Comparison of ENCODE assay signal across 33 cellular contexts in genomic region chr12:110916295-110916875, GRCh38. TPM values are rescaled to one million over a fixed set of nuclear protein-coding genes. Genes with fewer than 3 reads are reported as not detected.
DNase-seq lines count a peak whose midpoint lies in the region; ATAC-seq, FAIRE-seq and TF ChIP-seq lines count a peak whose summit lies in the region.
"Had no signal": no experiment of that assay in that cellular context is flagged by ENCODE, and none has a peak within 500 bp of the region (broad histone marks: within the 10 kb centered on the region; RNA-seq: fewer than 3 reads in every experiment).

No MANE protein-coding gene starts in this region.

- H3K4me3 Mint-ChIP-seq in activated naive CD4-positive, alpha-beta T cell treated with anti-CD3 and anti-CD28 coated beads for 36 hours: no peak overlapping the region
- H3K4me3 Mint-ChIP-seq: activated CD8-positive, alpha-beta T cell treated with anti-CD3 and anti-CD28 coated beads, Interleukin-2, amount 10 ng/mL, durations not matched to agents 7 days and 5 days; activated T-cell treated with anti-CD3 and anti-CD28 coated beads, Interleukin-2, amount 50 U/mL, for 4 hours; IgD-negative memory B cell; neural progenitor cell; T-helper 2 cell treated with Interferon-gamma antibody and Interleukin-4, amounts not matched to agents 5 μg/mL and 100 μg/mL, for 36 hours; type B pancreatic cell had no signal

- H3K9me3 ChIP-seq in heart left ventricle (no peaks in the 10 kb centered on the region), endothelial cell of umbilical vein (replicated peaks; ENCODE audit: control insufficient read depth, insufficient read depth, low read length) (no peaks in the 10 kb centered on the region)
- H3K9me3 ChIP-seq: BLaER1, colonic mucosa, gastroesophageal sphincter, left lung, SJCRH30, stomach had no signal

- TF ChIP-seq CTCF in heart left ventricle (IDR thresholded peaks at IDR 0.05) (no peak), RWPE1 (conservative IDR thresholded peaks at IDR 0.05; ENCODE audit: low read depth) (no peak), endothelial cell of umbilical vein (IDR thresholded peaks at IDR 0.05; ENCODE audit: extremely low read depth in 1 of 2, insufficient read depth in 1 of 2, low read depth in 1 of 2, low read length in 2 of 2) (no peak)

- intact Hi-C loops in heart left ventricle (cut with DNase I): no loop called here
- intact Hi-C loops in Right ventricle myocardium inferior (cut with DNase I): no loop called here
- intact Hi-C loops in endothelial cell of umbilical vein (cut with micrococcal nuclease): no loop called here
- intact Hi-C loops in activated naive CD4-positive, alpha-beta T cell treated with anti-CD3 and anti-CD28 coated beads for 36 hours (cut with micrococcal nuclease): no loop called here

- H4K20me1 ChIP-seq in endothelial cell of umbilical vein (replicated peaks; ENCODE audit: control insufficient read depth, extremely low read depth, insufficient read depth, low read length): no peaks in the 10 kb centered on the region
- H4K20me1 ChIP-seq: BLaER1 had no signal

- POLR2A ChIA-PET in RWPE1 (lab: Yijun Ruan, JAX; ENCODE audit: low non-redundant PET) (no interaction called here), endothelial cell of umbilical vein (lab: Charles Lee) (interaction anchor here (0.6 to 1.2 kb wide), 2 partner anchors 16 to 20 kb away, joined by 3 to 5 read pairs; no protein-coding TSS in a partner anchor)

- no peak for TF ChIP-seq POLR2A in heart left ventricle (IDR thresholded peaks at IDR 0.05)
- no peak for TF ChIP-seq POLR2A in endothelial cell of umbilical vein (IDR thresholded peaks at IDR 0.05; ENCODE audit: low read depth, low read length)
- no peak for TF ChIP-seq POLR2A in H54 (IDR thresholded peaks at IDR 0.05; ENCODE audit: low read depth, low read length)

- CTCF ChIA-PET in RWPE1 (lab: Yijun Ruan, JAX) (interaction anchor here (0.6 to 0.7 kb wide), 2 partner anchors 107 to 274 kb away, joined by 3 to 5 read pairs; no protein-coding TSS in a partner anchor), endothelial cell of umbilical vein (lab: Charles Lee) (interaction anchor here (1.3 kb wide), 1 partner anchor 382 kb away, joined by 4 read pairs; no protein-coding TSS in a partner anchor)
- CTCF ChIA-PET in activated naive CD4-positive, alpha-beta T cell treated with anti-CD3 and anti-CD28 coated beads for 36 hours (lab: Charles Lee): interaction anchor here (1.0 to 1.1 kb wide), 2 partner anchors 21 to 384 kb away, joined by 4 to 5 read pairs; no protein-coding TSS in a partner anchor

- H3K4me3 ChIP-seq in heart left ventricle (peak overlapping the region in 8 of 12 donors; percentile 52 to 76 (median 64)), endothelial cell of umbilical vein (replicated peaks in 1 of 3; ENCODE audit: insufficient read depth in 1 of 3, low read depth in 1 of 3, low read length in 3 of 3) (no peak overlapping the region)
- H3K4me3 ChIP-seq: BLaER1, colonic mucosa, gastroesophageal sphincter, left lung, neural progenitor cell, SJCRH30, skin epidermis, stomach had no signal

- FAIRE-seq in endothelial cell of umbilical vein (lab: Jason Lieb, UNC): no peak
- FAIRE-seq in H54 (lab: Jason Lieb, UNC): no peak
- FAIRE-seq: A204.1, GM19239 had no signal

- DNase-seq in heart left ventricle (no peak), Right ventricle myocardium inferior (ENCODE audit: missing footprints) (no peak), RWPE1 (ENCODE audit: low spot score) (no peak), endothelial cell of umbilical vein (ENCODE audit: low read depth, low spot score) (no peak), H54 (ENCODE audit: insufficient read length, low spot score) (no peak)
- no peak for DNase-seq in activated naive CD4-positive, alpha-beta T cell treated with anti-CD3 and anti-CD28 coated beads for 36 hours
- DNase-seq in activated CD8-positive, alpha-beta memory T cell treated with anti-CD3 and anti-CD28 coated beads, Interleukin-2, amount 50 U/mL, for 4 hours: no peak
- DNase-seq: activated CD4-positive, CD25-positive, alpha-beta regulatory T cell; activated CD8-positive, alpha-beta T cell treated with anti-CD3 and anti-CD28 coated beads, Interleukin-2, amount 10 ng/mL, durations not matched to agents 7 days and 5 days; activated naive CD4-positive, alpha-beta T cell treated with anti-CD3 and anti-CD28 coated beads, Interleukin-2, amount 50 U/mL, for 16 hours; activated T-cell treated with anti-CD3 and anti-CD28 coated beads, Interleukin-2, amount 50 U/mL, for 4 hours; Calu3; colonic mucosa; GOT3; left lung; NCI-H1092; NCI-H510A treated with DMSO at 0.1 percent for 48 hours; SJCRH30; stimulated activated CD4-positive, alpha-beta T cell treated with anti-CD3 and anti-CD28 coated beads, Interleukin-4, amount 100 ng/mL, for 1 hour; stomach had no signal

- peaks cover 0 to 3% (median 0%) of the 10 kb centered on the region in 9 donors for H3K27me3 ChIP-seq in heart left ventricle
- H3K27me3 ChIP-seq in endothelial cell of umbilical vein (ENCODE audit: control insufficient read depth in 2 of 2, insufficient read depth in 2 of 2, low read length in 2 of 2): no peaks in the 10 kb centered on the region
- H3K27me3 ChIP-seq: BLaER1, colonic mucosa, neural progenitor cell, SJCRH30 had no signal

- H3K27ac ChIP-seq in heart left ventricle: peak overlapping the region in 9 of 12 donors; percentile 34 to 97 (median 91)
- peak overlapping the region; percentile 94 for H3K27ac ChIP-seq in RWPE1
- peak overlapping the region; percentile 77 for H3K27ac ChIP-seq in endothelial cell of umbilical vein (ENCODE audit: insufficient read depth, low read depth, low read length)
- H3K27ac ChIP-seq: BLaER1, colonic mucosa, gastroesophageal sphincter, left lung, neural progenitor cell, SJCRH30, skin epidermis, stomach had no signal

- dilution Hi-C loops in endothelial cell of umbilical vein (cut with MboI; ENCODE audit: extremely low pct_ligation_motif_present, low sequenced_read_pairs): no loop called here

- H3K27ac Mint-ChIP-seq in activated naive CD4-positive, alpha-beta T cell treated with anti-CD3 and anti-CD28 coated beads for 36 hours: no peak overlapping the region
- H3K27ac Mint-ChIP-seq: activated CD8-positive, alpha-beta T cell treated with anti-CD3 and anti-CD28 coated beads, Interleukin-2, amount 10 ng/mL, durations not matched to agents 7 days and 5 days; neural progenitor cell; progenitor cell of endocrine pancreas; T-helper 2 cell treated with Interferon-gamma antibody and Interleukin-4, amounts not matched to agents 5 μg/mL and 100 μg/mL, for 36 hours; type B pancreatic cell had no signal

- 29 to 46% (median 41%) methylated on average over 3 of the region's 3 CpGs for WGBS in heart left ventricle, 4 donors

- H3K9ac ChIP-seq in endothelial cell of umbilical vein (replicated peaks; ENCODE audit: extremely low read depth, insufficient read depth, low read length): no peak overlapping the region
- H3K9ac ChIP-seq: BLaER1, neural progenitor cell had no signal

- no peak overlapping the region for H2AFZ ChIP-seq in endothelial cell of umbilical vein (ENCODE audit: low read depth, low read length)
- H2AFZ ChIP-seq: neural progenitor cell had no signal

- H3K79me2 ChIP-seq in endothelial cell of umbilical vein (ENCODE audit: control insufficient read depth, insufficient read depth, low read length): no peaks in the 10 kb centered on the region

- no peaks in the 10 kb centered on the region for H3K9me3 Mint-ChIP-seq in activated naive CD4-positive, alpha-beta T cell treated with anti-CD3 and anti-CD28 coated beads for 36 hours
- H3K9me3 Mint-ChIP-seq: activated T-cell treated with anti-CD3 and anti-CD28 coated beads, Interleukin-2, amount 50 U/mL, for 4 hours; IgD-negative memory B cell; neural progenitor cell; T-helper 2 cell treated with Interferon-gamma antibody and Interleukin-4, amounts not matched to agents 5 μg/mL and 100 μg/mL, for 36 hours; type B pancreatic cell had no signal

- BruUV-seq in endothelial cell of umbilical vein (replicated peaks; lab: Mats Ljungman, UMichigan): no TSS peak

- ATAC-seq in heart left ventricle (no peak), Right ventricle myocardium inferior (no peak), HG03469 (IDR thresholded peaks at IDR 0.05; ENCODE audit: unreplicated experiment) (no peak)
- ATAC-seq: activated CD8-positive, alpha-beta T cell treated with anti-CD3 and anti-CD28 coated beads, Interleukin-2, amount 10 ng/mL, durations not matched to agents 7 days and 5 days; activated T-cell treated with anti-CD3 and anti-CD28 coated beads, Interleukin-2, amount 50 U/mL, for 4 hours; gastroesophageal sphincter; left lung had no signal

- no peak overlapping the region for H3K4me2 ChIP-seq in endothelial cell of umbilical vein (ENCODE audit: insufficient read depth, low read length)
- H3K4me2 ChIP-seq: BLaER1, neural progenitor cell had no signal

- H3K4me1 ChIP-seq in heart left ventricle: peaks cover 0 to 8% (median 0%) of the 10 kb centered on the region in 12 donors
- H3K4me1 ChIP-seq in endothelial cell of umbilical vein (ENCODE audit: control insufficient read depth, extremely low read depth, insufficient read depth, low read length): peaks cover 17% of the 10 kb centered on the region
- H3K4me1 ChIP-seq: colonic mucosa, gastroesophageal sphincter, left lung, neural progenitor cell, stomach had no signal

- H3K9me1 ChIP-seq in endothelial cell of umbilical vein (replicated peaks; ENCODE audit: control insufficient read depth, extremely low read depth, insufficient read depth, low read length): no peaks in the 10 kb centered on the region

- H3K36me3 ChIP-seq in heart left ventricle (peaks cover 0 to 67% (median 17%) of the 10 kb centered on the region in 9 donors), endothelial cell of umbilical vein (ENCODE audit: control insufficient read depth in 2 of 2, extremely low read depth in 1 of 2, insufficient read depth in 2 of 2, low read length in 2 of 2) (no peaks in the 10 kb centered on the region)
- H3K36me3 ChIP-seq: BLaER1, colonic mucosa, gastroesophageal sphincter, left lung, neural progenitor cell, SJCRH30, stomach had no signal

- no peaks in the 10 kb centered on the region for H3K4me1 Mint-ChIP-seq in activated naive CD4-positive, alpha-beta T cell treated with anti-CD3 and anti-CD28 coated beads for 36 hours (ENCODE audit: low read depth)

- no peaks in the 10 kb centered on the region for H3K36me3 Mint-ChIP-seq in activated naive CD4-positive, alpha-beta T cell treated with anti-CD3 and anti-CD28 coated beads for 36 hours (ENCODE audit: low read depth)
- H3K36me3 Mint-ChIP-seq: IgD-negative memory B cell, neural progenitor cell, type B pancreatic cell had no signal

- no peaks in the 10 kb centered on the region for H3K27me3 Mint-ChIP-seq in activated naive CD4-positive, alpha-beta T cell treated with anti-CD3 and anti-CD28 coated beads for 36 hours (ENCODE audit: low read depth)
- H3K27me3 Mint-ChIP-seq: IgD-negative memory B cell had no signal

RNA-seq across cellular contexts. Expression of gene MYL2, which starts 4.0 kb away (rescaled TPM):
- over 10,000 TPM in 8 of 9 donors, 1,000 to 10,000 TPM in 1; 9,599 to 55,783 (median 27,750) TPM for total RNA-seq in heart left ventricle
- over 10,000 TPM; 13,945 to 25,284 TPM for polyA plus RNA-seq in heart left ventricle
- total RNA-seq in Right ventricle myocardium inferior: 17,347 TPM
- 0.93 TPM in 1 of 2 replicates, not detected in the other for total RNA-seq in endothelial cell of umbilical vein
- not detected in 2 replicates for polyA plus RNA-seq in endothelial cell of umbilical vein
- 0.08 and 0.18 TPM in 2 replicates for polyA plus RNA-seq in endothelial cell of umbilical vein (2011; cell fraction: cytosol; rRNA removed)
- polyA plus RNA-seq in endothelial cell of umbilical vein (2011; cell fraction: nucleus; rRNA removed): not detected in 2 replicates
- 0.31 TPM in 1 of 2 replicates, not detected in the other for polyA plus RNA-seq in endothelial cell of umbilical vein (2012)
- not detected in 2 replicates for polyA minus RNA-seq in endothelial cell of umbilical vein
- not detected for polyA minus RNA-seq in endothelial cell of umbilical vein (2011; cell fraction: cytosol; rRNA and poly(A)+ RNA removed)
- not detected in 2 replicates for polyA minus RNA-seq in endothelial cell of umbilical vein (2011; cell fraction: nucleus; rRNA and poly(A)+ RNA removed)
- total RNA-seq in activated naive CD4-positive, alpha-beta T cell treated with anti-CD3 and anti-CD28 coated beads for 36 hours: not detected
- total RNA-seq: activated CD8-positive, alpha-beta T cell treated with anti-CD3 and anti-CD28 coated beads, Interleukin-2, amount 10 ng/mL, durations not matched to agents 7 days and 5 days; activated T-cell treated with anti-CD3 and anti-CD28 coated beads, Interleukin-2, amount 50 U/mL, for 4 hours; Calu3; G401; gastroesophageal sphincter; mucosa of gallbladder; progenitor cell of endocrine pancreas had no signal

Comparison
In these comparisons a context has a peak if more than half of its experiments do, and no peak if none do; other contexts are left out.
1. H3K4me3 ChIP-seq: peak in heart left ventricle (8 of 12); none in endothelial cell of umbilical vein (0 of 3).
2. RNA of gene MYL2, which starts 4.0 kb away (total RNA-seq): 9,599 to 55,783 TPM in heart left ventricle and 17,347 TPM in Right ventricle myocardium inferior (single experiment); 0.93 TPM in endothelial cell of umbilical vein and not detected in activated naive CD4-positive, alpha-beta T cell treated with anti-CD3 and anti-CD28 coated beads for 36 hours; every median in the first group is over 1,000 times any median in the second.
3. Peak in every context shown above with its lines, with median percentiles within 50 percentile points of each other: H3K27ac ChIP-seq.